ENCODE assay signal across 1 cellular context in genomic region chr4:75671802-75672421, GRCh38.
TF ChIP-seq lines count a peak whose summit lies in the region.

No MANE protein-coding gene starts in this region.

TF ChIP-seq in SK-N-SH treated with all-trans-retinoic acid at 6 μM for 48 hours, 23 proteins besides CTCF, POLR2A, EP300 and RAD21 (continued from another document):
- no peak for TF ChIP-seq PATZ1 (CRISPR knock-in tag; IDR thresholded peaks at IDR 0.05; ENCODE audit: borderline replicate concordance)
- no peak for TF ChIP-seq ZFP30 (CRISPR knock-in tag; IDR thresholded peaks at IDR 0.05)
- no peak for TF ChIP-seq ZC3H10 (CRISPR knock-in tag; IDR thresholded peaks at IDR 0.05)
